6 cellular contexts compared by ENCODE assay signal in the genomic region with DNA sequence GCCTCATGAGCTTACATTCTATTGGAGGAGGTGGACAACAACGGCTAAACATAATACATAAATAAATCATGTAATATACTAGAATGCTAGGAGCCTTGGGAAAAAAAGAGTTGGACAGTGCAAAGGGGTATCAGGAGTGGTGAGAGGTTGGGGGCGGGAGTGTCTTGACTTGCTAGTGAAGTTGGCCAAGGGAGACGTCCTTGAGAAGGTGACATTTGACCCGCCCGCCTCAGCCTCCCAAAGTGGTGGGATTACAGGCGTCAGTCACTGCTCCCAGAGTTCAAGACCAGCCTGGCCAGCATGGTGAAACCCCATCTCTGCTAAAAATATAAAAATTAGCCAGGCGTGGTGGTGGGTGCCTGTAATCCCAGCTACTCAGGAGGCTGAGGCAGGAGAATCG.
DNase-seq lines count a peak whose midpoint lies in the region; TF ChIP-seq lines count a peak whose summit lies in the region.
"Not testable (repeated sequence)": the region's sequence is repeated elsewhere in the genome, so short reads cannot be mapped to it uniquely, and the experiment has no call there.

No MANE protein-coding gene starts in this region.

- DNase-seq in H7 (peak; percentile 11), ecto neural progenitor cell (ENCODE audit: low spot score) (peak; percentile 41), islet precursor cell (peak; percentile 29), osteocyte (ENCODE audit: extremely low spot score, unreplicated experiment) (peak; percentile 59)
- not testable (repeated sequence) for DNase-seq in endothelial cell (ENCODE audit: low spot score)

- not testable (repeated sequence) for H3K36me3 Mint-ChIP-seq in endothelial cell (ENCODE audit: low read depth, unreplicated experiment); osteocyte (ENCODE audit: unreplicated experiment)

- not testable (repeated sequence) for H3K36me3 ChIP-seq in H7 (replicated peaks; ENCODE audit: control insufficient read depth, insufficient read depth, low read length); HUES64 (ENCODE audit: insufficient read depth, low read length)

- peaks cover 24% of the 10 kb centered on the region for H3K4me1 ChIP-seq in HUES64 (ENCODE audit: insufficient read depth, low read length)

- not testable (repeated sequence) for H3K27me3 Mint-ChIP-seq in endothelial cell (ENCODE audit: unreplicated experiment)
- H3K27me3 Mint-ChIP-seq in osteocyte (ENCODE audit: unreplicated experiment): peaks cover 22% of the 10 kb centered on the region

- H3K9me3 ChIP-seq in HUES64 (ENCODE audit: insufficient read depth, low read depth, low read length): not testable (repeated sequence)

- 90% methylated on average over 7 of the region's 8 CpGs for WGBS in HUES64

- TF ChIP-seq CTCF in endothelial cell (IDR thresholded peaks at IDR 0.05; ENCODE audit: unreplicated experiment); osteocyte (IDR thresholded peaks at IDR 0.05): not testable (repeated sequence)

- peak overlapping the region; percentile 36 for H3K27ac Mint-ChIP-seq in endothelial cell (ENCODE audit: unreplicated experiment)
- not testable (repeated sequence) for H3K27ac Mint-ChIP-seq in osteocyte (ENCODE audit: unreplicated experiment)

- H3K4me1 Mint-ChIP-seq in endothelial cell (ENCODE audit: unreplicated experiment): peaks cover 22% of the 10 kb centered on the region
- H3K4me1 Mint-ChIP-seq in osteocyte (ENCODE audit: unreplicated experiment): not testable (repeated sequence)

- H3K9me3 Mint-ChIP-seq in endothelial cell (ENCODE audit: unreplicated experiment); osteocyte (ENCODE audit: unreplicated experiment): not testable (repeated sequence)

- H3K27ac ChIP-seq in HUES64 (ENCODE audit: low read depth, low read length): peak overlapping the region; percentile 68

- not testable (repeated sequence) for H3K4me3 Mint-ChIP-seq in endothelial cell (ENCODE audit: unreplicated experiment); osteocyte (ENCODE audit: unreplicated experiment)

- not testable (repeated sequence) for H3K4me3 ChIP-seq in H7 (ENCODE audit: insufficient read depth, low read depth, low read length); HUES64 (ENCODE audit: low read length)

- H3K9ac ChIP-seq in HUES64 (ENCODE audit: low read depth, low read length): not testable (repeated sequence)

- not testable (repeated sequence) for H3K27me3 ChIP-seq in H7 (ENCODE audit: control insufficient read depth, insufficient read depth, low read length); HUES64 (ENCODE audit: insufficient read depth, low read length)
